Comparison of ENCODE assay signal across 1 cellular context in genomic region chr11:47552086-47552580, GRCh38.
TF ChIP-seq lines count a peak whose summit lies in the region.

No MANE protein-coding gene starts in this region.

TF ChIP-seq in HepG2, 621 proteins besides CTCF, POLR2A, EP300 and RAD21 (continued from another document):
- TF ChIP-seq AKNA (CRISPR knock-in tag; IDR thresholded peaks at IDR 0.05; ENCODE audit: borderline replicate concordance) (peak; percentile 52; the same call in 1 of the 2 replicates), BATF2 (CRISPR knock-in tag; IDR thresholded peaks at IDR 0.05) (0 out of 2 replicates have a peak, but pooled peaks have one; percentile 36), JDP2 (CRISPR knock-in tag; IDR thresholded peaks at IDR 0.05; ENCODE audit: borderline replicate concordance) (no peak), ARID5B (CRISPR knock-in tag; IDR thresholded peaks at IDR 0.05) (0 out of 2 replicates have a peak, but pooled peaks have one; percentile 25), PBX2 (CRISPR knock-in tag; IDR thresholded peaks at IDR 0.05) (no peak), FLYWCH1 (CRISPR knock-in tag; IDR thresholded peaks at IDR 0.05) (0 out of 2 replicates have a peak, but pooled peaks have one; percentile 28), ZNF724P (CRISPR knock-in tag; IDR thresholded peaks at IDR 0.05; ENCODE audit: borderline replicate concordance) (0 out of 2 replicates have a peak, but pooled peaks have one; percentile 13), ZNF766 (CRISPR knock-in tag; IDR thresholded peaks at IDR 0.05; ENCODE audit: borderline replicate concordance) (0 out of 2 replicates have a peak, but pooled peaks have one; percentile 6), ZNF121 (CRISPR knock-in tag; IDR thresholded peaks at IDR 0.05) (no peak), MYC (CRISPR knock-in tag; IDR thresholded peaks at IDR 0.05; ENCODE audit: borderline replicate concordance) (no peak; the same call in 1 of the 2 replicates), HDAC2 (CRISPR knock-in tag; IDR thresholded peaks at IDR 0.05) (0 out of 2 replicates have a peak, but pooled peaks have one; percentile 52), ZNF281 (CRISPR knock-in tag; IDR thresholded peaks at IDR 0.05; ENCODE audit: borderline replicate concordance) (peak; percentile 76; the same call in 1 of the 2 replicates), NFKBIZ (CRISPR knock-in tag; IDR thresholded peaks at IDR 0.05) (no peak), ZNF232 (CRISPR knock-in tag; IDR thresholded peaks at IDR 0.05; ENCODE audit: borderline replicate concordance) (0 out of 2 replicates have a peak, but pooled peaks have one; percentile 49), GABPB1 (CRISPR knock-in tag; IDR thresholded peaks at IDR 0.05) (no peak), TRIM24 (CRISPR knock-in tag; IDR thresholded peaks at IDR 0.05) (0 out of 2 replicates have a peak, but pooled peaks have one; percentile 34), KDM2A (CRISPR knock-in tag; IDR thresholded peaks at IDR 0.05; ENCODE audit: borderline replicate concordance, low read depth) (0 out of 2 replicates have a peak, but pooled peaks have one; percentile 7), THAP9 (CRISPR knock-in tag; IDR thresholded peaks at IDR 0.05; ENCODE audit: borderline replicate concordance) (peak; percentile 43; the same call in 1 of the 2 replicates), AHR (CRISPR knock-in tag; IDR thresholded peaks at IDR 0.05) (peak; percentile 36; the same call in 1 of the 2 replicates)
